Comparison of ENCODE assay signal across 8 cellular contexts in genomic region chr12:118404876-118405521, GRCh38. TPM values are rescaled to one million over a fixed set of nuclear protein-coding genes. Genes with fewer than 3 reads are reported as not detected.
A peak's percentile ranks its signal among the peaks of the same experiment; 100 is the strongest.
DNase-seq lines count a peak whose midpoint lies in the region; ATAC-seq and TF ChIP-seq lines count a peak whose summit lies in the region.

No MANE protein-coding gene starts in this region.

- intact Hi-C loops in ovary (cut with DNase I) (no loop called here), vagina (cut with DNase I) (no loop called here)

- H3K27ac ChIP-seq in Peyer's patch (no peak overlapping the region), ovary (no peak overlapping the region), vagina (no peak overlapping the region)

- H3K4me3 ChIP-seq in Peyer's patch: no peak overlapping the region
- no peak overlapping the region for H3K4me3 ChIP-seq in fibroblast of villous mesenchyme (ENCODE audit: low read depth, low read length)
- H3K4me3 ChIP-seq in ovary: no peak overlapping the region
- no peak overlapping the region for H3K4me3 ChIP-seq in vagina

- TF ChIP-seq CTCF in Peyer's patch (IDR thresholded peaks at IDR 0.05) (peak; percentile 47 to 79 (median 70)), fibroblast of villous mesenchyme (IDR thresholded peaks at IDR 0.05; ENCODE audit: insufficient read depth, low read depth, low read length) (peak; percentile 80), ovary (IDR thresholded peaks at IDR 0.05) (peak; percentile 50 to 58 (median 55)), vagina (IDR thresholded peaks at IDR 0.05) (peak; percentile 44 to 55 (median 52))

- DNase-seq in EL (peak; percentile 71), HT-29 (ENCODE audit: low spot score) (peak; percentile 82), Peyer's patch (peak in 2 of 3 donors; percentile 67 to 82), fibroblast of villous mesenchyme (ENCODE audit: low read depth) (peak; percentile 65), ovary (peak; percentile 43 to 71 (median 61)), vagina (ENCODE audit: extremely low spot score in 2 of 2) (no peak)
- peak; percentile 68 to 70 for DNase-seq in activated T-cell treated with anti-CD3 and anti-CD28 coated beads, Interleukin-2, amount 50 U/mL, for 48 hours

- 42 to 47% (median 45%) methylated on average over 4 of the region's 4 CpGs for WGBS in ovary, 3 donors

- no peak for TF ChIP-seq POLR2A in Peyer's patch (IDR thresholded peaks at IDR 0.05)
- no peak for TF ChIP-seq POLR2A in ovary (IDR thresholded peaks at IDR 0.05)
- no peak for TF ChIP-seq POLR2A in vagina (IDR thresholded peaks at IDR 0.05)

- no peak for ATAC-seq in HG03565 (IDR thresholded peaks at IDR 0.05; ENCODE audit: unreplicated experiment)

- no peak for TF ChIP-seq EP300 in ovary (IDR thresholded peaks at IDR 0.05)

- H3K36me3 ChIP-seq in Peyer's patch (peaks cover 0 to 82% (median 0%) of the 10 kb centered on the region in 3 donors), ovary (no peaks in the 10 kb centered on the region), vagina (peaks cover 0 to 34% of the 10 kb centered on the region in 2 donors)

- no peaks in the 10 kb centered on the region for H3K9me3 ChIP-seq in Peyer's patch
- H3K9me3 ChIP-seq in ovary: no peaks in the 10 kb centered on the region
- H3K9me3 ChIP-seq in vagina: no peaks in the 10 kb centered on the region

- H3K4me1 ChIP-seq in Peyer's patch (no peaks in the 10 kb centered on the region), ovary (ENCODE audit: insufficient read depth) (no peaks in the 10 kb centered on the region), vagina (no peaks in the 10 kb centered on the region)

- H3K27me3 ChIP-seq in Peyer's patch: no peaks in the 10 kb centered on the region
- H3K27me3 ChIP-seq in ovary: no peaks in the 10 kb centered on the region
- H3K27me3 ChIP-seq in vagina: no peaks in the 10 kb centered on the region

RNA-seq across cellular contexts. Expression of gene SUDS3, which starts 28.6 kb away (rescaled TPM):
- 32.2 and 33.6 TPM in 2 replicates for total RNA-seq in HT-29 (2014; rRNA removed; shearing (Covaris generic))
- 10 to 100 TPM; 39.2 to 86.7 (median 66.1) TPM for total RNA-seq in Peyer's patch
- 34.1 and 53.5 TPM in 2 replicates for total RNA-seq in fibroblast of villous mesenchyme
- 10 to 100 TPM; 25.8 to 34.9 (median 28.5) TPM for total RNA-seq in ovary
- polyA plus RNA-seq in ovary: 10 to 100 TPM; 14.5 to 22.1 TPM
- 26.3 TPM for total RNA-seq in vagina

RNA-seq across cellular contexts. Expression of gene TAOK3, which starts 32.3 kb away (rescaled TPM):
- total RNA-seq in HT-29 (2014; rRNA removed; shearing (Covaris generic)): 3.1 and 5.5 TPM in 2 replicates
- total RNA-seq in Peyer's patch (100 to 1,000 TPM in 1 of 4 donors, 10 to 100 TPM in 3; 91.2 to 111 (median 93.2) TPM), fibroblast of villous mesenchyme (31.2 and 34.5 TPM in 2 replicates), ovary (10 to 100 TPM; 12.6 to 26.6 (median 23.0) TPM), vagina (41.0 TPM)
- polyA plus RNA-seq in ovary: 10 to 100 TPM; 13.7 to 31.0 TPM

Comparison
In these comparisons a context has a peak if more than half of its experiments do, and no peak if none do; other contexts are left out.
1. DNase-seq: peak in EL (single experiment), HT-29 (single experiment), Peyer's patch (2 of 3), activated T-cell treated with anti-CD3 and anti-CD28 coated beads, Interleukin-2, amount 50 U/mL, for 48 hours (2 of 2), fibroblast of villous mesenchyme (single experiment) and ovary (5 of 5); none in vagina (0 of 2).
2. Peak in every context shown above with its lines, with median percentiles within 50 percentile points of each other: CTCF ChIP-seq.